ENCODE assay signal across 17 cellular contexts in the genomic region with DNA sequence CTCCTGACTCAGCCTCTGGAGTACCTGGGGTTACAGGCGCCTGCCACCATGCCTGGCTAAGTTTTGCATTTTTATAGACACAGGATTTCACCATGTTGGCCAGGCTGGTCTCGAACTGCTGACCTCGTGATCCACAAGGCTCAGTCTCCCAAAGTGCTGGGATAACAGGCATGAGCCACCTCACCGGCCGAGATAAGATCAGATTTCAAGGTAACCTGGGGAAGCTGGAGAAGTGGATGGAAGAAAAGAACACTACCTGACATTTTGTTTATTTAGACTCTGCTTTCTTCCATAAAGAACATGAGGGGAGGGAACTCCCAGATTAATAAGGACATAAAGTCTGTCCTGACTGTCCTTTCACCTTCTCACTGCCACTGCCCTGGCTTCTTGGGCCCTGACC. TPM values are rescaled to one million over a fixed set of nuclear protein-coding genes. Genes with fewer than 3 reads are reported as not detected.
A peak's percentile ranks its signal among the peaks of the same experiment; 100 is the strongest.
DNase-seq lines count a peak whose midpoint lies in the region; ATAC-seq and TF ChIP-seq lines count a peak whose summit lies in the region.
"Had no signal": no experiment of that assay in that cellular context is flagged by ENCODE, and none has a peak within 500 bp of the region (broad histone marks: within the 10 kb centered on the region; RNA-seq: fewer than 3 reads in every experiment).

No MANE protein-coding gene starts in this region.

- peaks cover 11 to 20% of the 10 kb centered on the region in 2 experiments for H3K4me1 Mint-ChIP-seq in H9

- H3K9ac ChIP-seq in PC-3 (ENCODE audit: low read length) (no peak overlapping the region), neuronal stem cell (ENCODE audit: low read depth, low read length, poor library complexity) (no peak overlapping the region), H9 (ENCODE audit: extremely low read depth, insufficient read length, low read length) (no peak overlapping the region)

- H3K14ac ChIP-seq in neuronal stem cell (ENCODE audit: low read length) (no peak overlapping the region), H9 (ENCODE audit: insufficient read depth, low read length) (no peak overlapping the region)

- H3K79me1 ChIP-seq in neuronal stem cell (ENCODE audit: low read depth, low read length) (no peaks in the 10 kb centered on the region), H9 (ENCODE audit: insufficient read depth, low read depth, low read length, poor library complexity, severe bottlenecking) (no peaks in the 10 kb centered on the region)

- H3K36me3 Mint-ChIP-seq in H9 (ENCODE audit: insufficient read depth in 1 of 3, low read depth in 3 of 3), result no peaks in the 10 kb centered on the region

- H3K4me1 ChIP-seq in PC-3 (ENCODE audit: insufficient read depth, low read length) (peaks cover 16% of the 10 kb centered on the region), foreskin keratinocyte (no peaks in the 10 kb centered on the region), neuronal stem cell (ENCODE audit: control insufficient read depth in 2 of 2, insufficient read depth in 1 of 2, low read depth in 1 of 2, low read length in 2 of 2) (no peaks in the 10 kb centered on the region), H9 (ENCODE audit: insufficient read depth, low read length) (peaks cover 2% of the 10 kb centered on the region; the same call in 1 of the 2 replicates)

- intact Hi-C loops in PC-3 (cut with micrococcal nuclease), result no loop called here

- H4K5ac ChIP-seq in H9 (ENCODE audit: insufficient read length, low read depth, low read length), result no peak overlapping the region

- no peak overlapping the region for H3T11ph ChIP-seq in H9 (ENCODE audit: low read length)

- POLR2A ChIA-PET in PC-3 (lab: Charles Lee; ENCODE audit: unreplicated experiment), result no interaction called here

- H2BK12ac ChIP-seq in neuronal stem cell (ENCODE audit: low read length) (no peak overlapping the region), H9 (ENCODE audit: insufficient read length, low read depth, low read length) (no peak overlapping the region)

- H3K9me3 Mint-ChIP-seq in H9, result no peaks in the 10 kb centered on the region
- H3K9me3 Mint-ChIP-seq: CD8-positive, alpha-beta memory T cell had no signal

- no peak overlapping the region for H4K8ac ChIP-seq in neuronal stem cell (ENCODE audit: low read depth, low read length)
- no peak overlapping the region for H4K8ac ChIP-seq in H9 (replicated peaks; ENCODE audit: insufficient read length, low read depth, low read length)

- H3K4ac ChIP-seq in neuronal stem cell (ENCODE audit: low read length), result no peak overlapping the region
- H3K4ac ChIP-seq in H9 (ENCODE audit: low read depth, low read length), result no peak overlapping the region

- H3K9me3 ChIP-seq in PC-3 (ENCODE audit: low read length) (no peaks in the 10 kb centered on the region), neuronal stem cell (replicated peaks in 1 of 2; ENCODE audit: control insufficient read depth in 2 of 2, insufficient read depth in 1 of 2, low read depth in 1 of 2, low read length in 2 of 2) (no peaks in the 10 kb centered on the region), H9 (ENCODE audit: control insufficient read depth, low read depth, low read length) (no peaks in the 10 kb centered on the region)

- no peaks in the 10 kb centered on the region for H3K9me2 ChIP-seq in PC-3 (replicated peaks; ENCODE audit: low read length)

- BruUV-seq in PC-3 (replicated peaks; lab: Mats Ljungman, UMichigan), result no TSS peak

- H4K91ac ChIP-seq in neuronal stem cell (ENCODE audit: low read depth, low read length, poor library complexity) (no peak overlapping the region), H9 (ENCODE audit: insufficient read length, low read depth, low read length) (no peak overlapping the region)

- H3K23ac ChIP-seq in neuronal stem cell (ENCODE audit: low read depth, low read length, poor library complexity) (no peak overlapping the region), H9 (ENCODE audit: insufficient read length, low read depth, low read length) (no peak overlapping the region)

- H2AK5ac ChIP-seq in neuronal stem cell (ENCODE audit: low read depth, low read length) (no peak overlapping the region), H9 (ENCODE audit: insufficient read length, low read length) (no peak overlapping the region)

- H2BK5ac ChIP-seq in neuronal stem cell (ENCODE audit: low read length) (no peak overlapping the region), H9 (ENCODE audit: insufficient read length, low read length) (no peak overlapping the region)

- H3K79me2 ChIP-seq in PC-3 (ENCODE audit: low read length), result no peaks in the 10 kb centered on the region
- no peaks in the 10 kb centered on the region for H3K79me2 ChIP-seq in H9 (ENCODE audit: insufficient read depth, low read length)

- CTCF ChIA-PET in PC-3 (lab: Charles Lee), result no interaction called here

- H3K36me3 ChIP-seq in PC-3 (ENCODE audit: low read depth, low read length) (no peaks in the 10 kb centered on the region), neuronal stem cell (replicated peaks in 1 of 2; ENCODE audit: control insufficient read depth in 2 of 2, insufficient read depth in 2 of 2, low read length in 2 of 2) (no peaks in the 10 kb centered on the region)

- H3K4me3 Mint-ChIP-seq in H9, result no peak overlapping the region

- TF ChIP-seq CTCF in C4-2B (conservative IDR thresholded peaks at IDR 0.05) (no peak), PC-3 (conservative IDR thresholded peaks at IDR 0.05; ENCODE audit: low read depth, low read length) (no peak), foreskin keratinocyte (conservative IDR thresholded peaks at IDR 0.05) (no peak), H9 (conservative IDR thresholded peaks at IDR 0.05) (no peak)

- H2BK15ac ChIP-seq in neuronal stem cell (ENCODE audit: low read length), result no peak overlapping the region
- H2BK15ac ChIP-seq in H9 (ENCODE audit: low read depth, low read length), result no peak overlapping the region

- no peaks in the 10 kb centered on the region for H3F3A ChIP-seq in PC-3 (ENCODE audit: low read length, unreplicated experiment)

- H3K27ac ChIP-seq in C4-2B, result peak overlapping the region; percentile 68
- H3K27ac ChIP-seq in PC-3 (ENCODE audit: low read length), result peak overlapping the region; percentile 53
- H3K27ac ChIP-seq in foreskin keratinocyte, result peak overlapping the region; percentile 77
- H3K27ac ChIP-seq in neuronal stem cell (replicated peaks; ENCODE audit: low read length), result no peak overlapping the region
- no peak overlapping the region for H3K27ac ChIP-seq in H9 (ENCODE audit: insufficient read length, low read depth, low read length)
- no peak overlapping the region for H3K27ac ChIP-seq in caudate nucleus (ENCODE audit: low read depth, low read length)
- H3K27ac ChIP-seq: PC-9 had no signal

- H3K27me3 ChIP-seq in PC-3 (ENCODE audit: low read length), result no peaks in the 10 kb centered on the region
- H3K27me3 ChIP-seq in foreskin keratinocyte, result no peaks in the 10 kb centered on the region
- H3K27me3 ChIP-seq in neuronal stem cell (ENCODE audit: control insufficient read depth in 3 of 3, insufficient read depth in 3 of 3, low read depth in 1 of 3, low read length in 3 of 3), result no peaks in the 10 kb centered on the region
- no peaks in the 10 kb centered on the region for H3K27me3 ChIP-seq in H9 (ENCODE audit: insufficient read depth, low read length)

- no peak for ATAC-seq in PC-3
- no peak for ATAC-seq in foreskin keratinocyte
- no peak for ATAC-seq in HG02973 (IDR thresholded peaks at IDR 0.05; ENCODE audit: unreplicated experiment)
- ATAC-seq: SK-N-SH treated with all-trans-retinoic acid at 6 μM for 48 hours had no signal

- H3K27ac Mint-ChIP-seq in H9, result peak overlapping the region in 1 of 3 experiments; percentile 83; a peak in 1 of 7 replicates
- H3K27ac Mint-ChIP-seq: CD8-positive, alpha-beta memory T cell had no signal

- no peak overlapping the region for H3K4me2 ChIP-seq in PC-3 (ENCODE audit: low read length)
- no peak overlapping the region for H3K4me2 ChIP-seq in neuronal stem cell (ENCODE audit: insufficient read depth, low read length, poor library complexity, severe bottlenecking)
- H3K4me2 ChIP-seq in H9 (ENCODE audit: insufficient read depth, insufficient read length, low read length), result no peak overlapping the region
- H3K4me2 ChIP-seq: PC-9 had no signal

- no CpG with 5 or more reads among the region's 5 CpGs for WGBS in neuronal stem cell (ENCODE audit: extremely low coverage in 2 of 2, insufficient read length in 2 of 2, insufficient replicate concordance in 1 of 2), 2 donors
- no CpG with 5 or more reads among the region's 5 CpGs for WGBS in H9 (ENCODE audit: extremely low coverage, insufficient read length, low lambda C conversion rate)

- H3K18ac ChIP-seq in neuronal stem cell (ENCODE audit: low read length) (no peak overlapping the region), H9 (ENCODE audit: insufficient read length, low read depth, low read length) (no peak overlapping the region)

- no peak overlapping the region for H2BK120ac ChIP-seq in neuronal stem cell (ENCODE audit: low read depth, low read length)
- no peak overlapping the region for H2BK120ac ChIP-seq in H9 (ENCODE audit: low read depth, low read length, poor library complexity, severe bottlenecking)

- H3K4me3 ChIP-seq in PC-3 (ENCODE audit: low read length) (no peak overlapping the region), neuronal stem cell (ENCODE audit: low read length in 2 of 2) (no peak overlapping the region)
- H3K4me3 ChIP-seq: PC-9 had no signal

- H4K20me1 ChIP-seq in PC-3 (ENCODE audit: low read length) (no peaks in the 10 kb centered on the region), H9 (ENCODE audit: control insufficient read depth, insufficient read depth, insufficient read length) (no peaks in the 10 kb centered on the region)

- no peak overlapping the region for H2BK20ac ChIP-seq in H9 (ENCODE audit: low read depth, low read length, poor library complexity, severe bottlenecking)

- peaks cover 3% of the 10 kb centered on the region; the same call in 1 of the 2 replicates for H3K27me3 Mint-ChIP-seq in H9 (ENCODE audit: low read depth)
- H3K27me3 Mint-ChIP-seq: CD8-positive, alpha-beta memory T cell had no signal

- no peak overlapping the region for H3K56ac ChIP-seq in H9 (ENCODE audit: insufficient read length, low read depth, low read length)

- H3K23me2 ChIP-seq in H9 (ENCODE audit: insufficient read length, low read depth, low read length, poor library complexity, severe bottlenecking), result peaks cover 4% of the 10 kb centered on the region

- no peak for DNase-seq in PC-3
- DNase-seq in foreskin keratinocyte, result no peak
- no peak for DNase-seq in neuronal stem cell (ENCODE audit: low spot score)
- no peak for DNase-seq in H9
- DNase-seq in foreskin melanocyte, result no peak
- no peak for DNase-seq in caudate nucleus (lab: John Stamatoyannopoulos, UW)
- DNase-seq: CD8-positive, alpha-beta memory T cell; GF-D8; KBM-7; NCI-H1092; NCI-H226; NCI-H526 treated with DMSO at 0.1 percent for 48 hours; NK-92 treated with Interleukin-12 subunit alpha and Interleukin-12 subunit beta, amount 100 ng/mL, for 24 hours; PC-9 had no signal

- H2AFZ ChIP-seq in PC-3 (ENCODE audit: low read length) (no peak overlapping the region), neuronal stem cell (ENCODE audit: low read length) (peak overlapping the region; percentile 3), H9 (ENCODE audit: low read length) (no peak overlapping the region)
- H2AFZ ChIP-seq: PC-9 had no signal

RNA-seq across cellular contexts. Expression of gene IMPA2, which starts 4.8 kb away (rescaled TPM):
- 38.2 and 45.6 TPM in 2 replicates for total RNA-seq in PC-3 (2014; rRNA removed)
- total RNA-seq in foreskin keratinocyte, result 26.1 and 31.8 TPM in 2 replicates
- 31.7 and 35.0 TPM in 2 replicates for polyA plus RNA-seq in foreskin keratinocyte
- polyA plus RNA-seq in neuronal stem cell (2013, experiment 1 of 2), result 71.9 TPM
- 69.5 TPM for polyA plus RNA-seq in neuronal stem cell (2013, experiment 2 of 2)
- total RNA-seq in H9 (2021), result 69.1 and 73.8 TPM in 2 replicates

Comparison
In these comparisons a context has a peak if more than half of its experiments do, and no peak if none do; other contexts are left out.
1. H3K27ac ChIP-seq: peak in C4-2B (single experiment), PC-3 (single experiment) and foreskin keratinocyte (single experiment); none in neuronal stem cell (single experiment), H9 (single experiment) and caudate nucleus (single experiment).